7 cellular contexts compared by ENCODE assay signal in genomic region chr17:66673668-66674276, GRCh38.
DNase-seq lines count a peak whose midpoint lies in the region; FAIRE-seq and TF ChIP-seq lines count a peak whose summit lies in the region.

No MANE protein-coding gene starts in this region.

- peak overlapping the region; percentile 88 for H3K27ac ChIP-seq in cingulate gyrus (ENCODE audit: low read depth, low read length)
- peak overlapping the region; percentile 33 for H3K27ac ChIP-seq in layer of hippocampus (ENCODE audit: low read depth, low read length)

- TF ChIP-seq POLR2A in GM12891 (IDR thresholded peaks at IDR 0.05; ENCODE audit: low read depth, low read length), result no peak

- DNase-seq in GM04503 (ENCODE audit: low read depth), result peak; percentile 37
- DNase-seq in NCI-H1105 (lab: John Stamatoyannopoulos, UW), result peak; percentile 24
- DNase-seq in activated CD4-positive, alpha-beta T cell treated with anti-CD3 and anti-CD28 coated beads for 1 hour, result peak; percentile 45
- peak; percentile 18 for DNase-seq in stimulated activated CD8-positive, alpha-beta memory T cell treated with anti-CD3 and anti-CD28 coated beads, Interleukin-12 subunit alpha, Interleukin-12 subunit beta, amount 100 ng/mL, for 1 hour (ENCODE audit: low read depth)
- no peak for DNase-seq in GM12891 (ENCODE audit: insufficient read length, low spot score)

- FAIRE-seq in GM12891 (lab: Jason Lieb, UNC), result no peak

- H3K27me3 ChIP-seq in layer of hippocampus (ENCODE audit: control insufficient read depth, insufficient read depth, low read length), result no peaks in the 10 kb centered on the region

TF ChIP-seq in GM12891, 5 proteins besides CTCF, POLR2A, EP300 and RAD21:
- no peak for TF ChIP-seq TAF1 (IDR thresholded peaks at IDR 0.05; ENCODE audit: low read depth, low read length)
